ENCODE assay signal across 9 cellular contexts in genomic region chr16:89685916-89686315, GRCh38. TPM values are rescaled to one million over a fixed set of nuclear protein-coding genes. Genes with fewer than 3 reads are reported as not detected.
DNase-seq lines count a peak whose midpoint lies in the region; ATAC-seq and TF ChIP-seq lines count a peak whose summit lies in the region.
"Had no signal": no experiment of that assay in that cellular context is flagged by ENCODE, and none has a peak within 500 bp of the region (broad histone marks: within the 10 kb centered on the region; RNA-seq: fewer than 3 reads in every experiment).

No MANE protein-coding gene starts in this region.

- intact Hi-C loops in activated CD4-positive, alpha-beta memory T cell treated with anti-CD3 and anti-CD28 coated beads for 36 hours (cut with micrococcal nuclease), result loop anchor here (1.0 kb wide), 3 partner anchors 14 to 126 kb away; partner anchors contain the start of gene RPL13
- intact Hi-C loops in adrenal gland (cut with DNase I), result no loop called here

- H3K4me1 Mint-ChIP-seq in activated CD4-positive, alpha-beta memory T cell treated with anti-CD3 and anti-CD28 coated beads, Interleukin-2, amount 10 ng/mL, durations not matched to agents 7 days and 5 days, result peaks cover 18% of the 10 kb centered on the region
- H3K4me1 Mint-ChIP-seq in activated CD4-positive, alpha-beta memory T cell treated with anti-CD3 and anti-CD28 coated beads for 36 hours (ENCODE audit: low read depth), result peaks cover 15% of the 10 kb centered on the region
- H3K4me1 Mint-ChIP-seq in glutamatergic neuron (ENCODE audit: low read depth, unreplicated experiment), result peaks cover 5% of the 10 kb centered on the region

- no peaks in the 10 kb centered on the region for H3K27me3 Mint-ChIP-seq in activated CD4-positive, alpha-beta memory T cell treated with anti-CD3 and anti-CD28 coated beads, Interleukin-2, amount 10 ng/mL, durations not matched to agents 7 days and 5 days
- no peaks in the 10 kb centered on the region for H3K27me3 Mint-ChIP-seq in activated CD4-positive, alpha-beta memory T cell treated with anti-CD3 and anti-CD28 coated beads for 36 hours
- H3K27me3 Mint-ChIP-seq in glutamatergic neuron (ENCODE audit: unreplicated experiment), result peaks cover 8% of the 10 kb centered on the region

- H3K27me3 ChIP-seq in adrenal gland, result no peaks in the 10 kb centered on the region

- H3K36me3 ChIP-seq in adrenal gland (replicated peaks in 1 of 2), result peaks cover 0 to 15% of the 10 kb centered on the region in 2 donors

- peaks cover 8 to 10% of the 10 kb centered on the region in 2 donors for H3K4me1 ChIP-seq in adrenal gland (replicated peaks in 1 of 2)

- no peak overlapping the region for H3K27ac Mint-ChIP-seq in activated CD4-positive, alpha-beta memory T cell treated with anti-CD3 and anti-CD28 coated beads, Interleukin-2, amount 10 ng/mL, durations not matched to agents 7 days and 5 days
- no peak overlapping the region for H3K27ac Mint-ChIP-seq in activated CD4-positive, alpha-beta memory T cell treated with anti-CD3 and anti-CD28 coated beads for 36 hours
- H3K27ac Mint-ChIP-seq in glutamatergic neuron (ENCODE audit: unreplicated experiment), result no peak overlapping the region

- POLR2A ChIA-PET in activated CD4-positive, alpha-beta memory T cell treated with anti-CD3 and anti-CD28 coated beads, Interleukin-2, amount 10 ng/mL, durations not matched to agents 7 days and 5 days (lab: Charles Lee), result interaction anchor here (0.9 to 2.9 kb wide), 9 partner anchors 12 to 188 kb away, joined by 3 to 36 read pairs (median 4); partner anchors contain the start of genes CHMP1A, SPATA2L, SPATA33 and TCF25
- POLR2A ChIA-PET in activated CD4-positive, alpha-beta memory T cell treated with anti-CD3 and anti-CD28 coated beads for 36 hours (lab: Charles Lee), result interaction anchor here (1.5 to 2.1 kb wide), 2 partner anchors 15 to 38 kb away, joined by 3 to 12 read pairs; partner anchors contain the start of gene SPATA2L

- H3K9me3 Mint-ChIP-seq in activated CD4-positive, alpha-beta memory T cell treated with anti-CD3 and anti-CD28 coated beads, Interleukin-2, amount 10 ng/mL, durations not matched to agents 7 days and 5 days, result peaks cover 3% of the 10 kb centered on the region
- no peaks in the 10 kb centered on the region for H3K9me3 Mint-ChIP-seq in activated CD4-positive, alpha-beta memory T cell treated with anti-CD3 and anti-CD28 coated beads for 36 hours
- peaks cover 9% of the 10 kb centered on the region for H3K9me3 Mint-ChIP-seq in glutamatergic neuron (ENCODE audit: unreplicated experiment)

- H3K27ac ChIP-seq in adrenal gland, result no peak overlapping the region

- 83 to 100% (median 93%) methylated on average over 1 of the region's 1 CpG for WGBS in adrenal gland, 4 donors

- TF ChIP-seq CTCF in glutamatergic neuron (IDR thresholded peaks at IDR 0.05; ENCODE audit: partially characterized antibody, unreplicated experiment), result no peak
- no peak for TF ChIP-seq CTCF in adrenal gland (IDR thresholded peaks at IDR 0.05)

- no peak overlapping the region for H3K4me3 ChIP-seq in adrenal gland

- no peak for DNase-seq in activated CD4-positive, alpha-beta memory T cell treated with anti-CD3 and anti-CD28 coated beads, Interleukin-2, amount 10 ng/mL, durations not matched to agents 7 days and 5 days
- DNase-seq in activated CD4-positive, alpha-beta memory T cell treated with anti-CD3 and anti-CD28 coated beads for 36 hours, result no peak
- DNase-seq in SK-N-DZ (ENCODE audit: low spot score), result peak; percentile 33
- DNase-seq in glutamatergic neuron, result no peak
- peak; percentile 3 for DNase-seq in stimulated activated naive CD8-positive, alpha-beta T cell treated with anti-CD3 and anti-CD28 coated beads, Interleukin-15, Interleukin-2, amounts not matched to agents 100 U/mL and 50 U/mL, for 24 hours
- DNase-seq in occipital lobe (lab: John Stamatoyannopoulos, UW), result no peak
- no peak for DNase-seq in adrenal gland
- DNase-seq: SIG-M5 had no signal

- H3K4me3 Mint-ChIP-seq in activated CD4-positive, alpha-beta memory T cell treated with anti-CD3 and anti-CD28 coated beads, Interleukin-2, amount 10 ng/mL, durations not matched to agents 7 days and 5 days, result peak overlapping the region; percentile 58
- H3K4me3 Mint-ChIP-seq in activated CD4-positive, alpha-beta memory T cell treated with anti-CD3 and anti-CD28 coated beads for 36 hours, result no peak overlapping the region
- H3K4me3 Mint-ChIP-seq in glutamatergic neuron (ENCODE audit: unreplicated experiment), result peak overlapping the region; percentile 52

- no peaks in the 10 kb centered on the region for H3K9me3 ChIP-seq in adrenal gland (replicated peaks in 1 of 3)

- H3K36me3 Mint-ChIP-seq in activated CD4-positive, alpha-beta memory T cell treated with anti-CD3 and anti-CD28 coated beads, Interleukin-2, amount 10 ng/mL, durations not matched to agents 7 days and 5 days (ENCODE audit: low read depth), result peaks cover 14% of the 10 kb centered on the region
- H3K36me3 Mint-ChIP-seq in activated CD4-positive, alpha-beta memory T cell treated with anti-CD3 and anti-CD28 coated beads for 36 hours, result peaks cover 10% of the 10 kb centered on the region
- peaks cover 11% of the 10 kb centered on the region for H3K36me3 Mint-ChIP-seq in glutamatergic neuron (ENCODE audit: unreplicated experiment)

- ATAC-seq in stimulated activated naive CD8-positive, alpha-beta T cell treated with anti-CD3 and anti-CD28 coated beads, Interleukin-15, Interleukin-2, amounts not matched to agents 100 U/mL and 50 U/mL, for 24 hours, result no peak
- ATAC-seq in HG03571 (IDR thresholded peaks at IDR 0.05; ENCODE audit: unreplicated experiment), result no peak

- CTCF ChIA-PET in activated CD4-positive, alpha-beta memory T cell treated with anti-CD3 and anti-CD28 coated beads, Interleukin-2, amount 10 ng/mL, durations not matched to agents 7 days and 5 days (lab: Charles Lee), result interaction anchor here (3.6 kb wide), 1 partner anchor 14 kb away, joined by 26 read pairs; no protein-coding TSS in a partner anchor
- CTCF ChIA-PET in activated CD4-positive, alpha-beta memory T cell treated with anti-CD3 and anti-CD28 coated beads for 36 hours (lab: Charles Lee), result interaction anchor here (1.1 to 2.6 kb wide), 3 partner anchors 14 to 175 kb away, joined by 3 to 31 read pairs (median 14); partner anchors contain the start of gene SPATA2L

- no peak for TF ChIP-seq POLR2A in adrenal gland (IDR thresholded peaks at IDR 0.05)

RNA-seq across cellular contexts. Expression of gene CDK10, which starts 0.6 kb away (rescaled TPM):
- total RNA-seq in activated CD4-positive, alpha-beta memory T cell treated with anti-CD3 and anti-CD28 coated beads, Interleukin-2, amount 10 ng/mL, durations not matched to agents 7 days and 5 days, result 10 to 100 TPM; 73.2 to 74.0 TPM
- 10 to 100 TPM; 90.0 to 92.4 TPM for total RNA-seq in activated CD4-positive, alpha-beta memory T cell treated with anti-CD3 and anti-CD28 coated beads for 36 hours
- polyA plus RNA-seq in SK-N-DZ (2014; cell fraction: cytosol; rRNA removed), result 101 and 107 TPM in 2 replicates
- polyA plus RNA-seq in SK-N-DZ (2014; cell fraction: nucleus; rRNA removed), result 895 and 969 TPM in 2 replicates
- total RNA-seq in glutamatergic neuron (ENCODE audit: unreplicated experiment) (56.9 TPM), occipital lobe (22.9 TPM), adrenal gland (100 to 1,000 TPM in 1 of 8 donors, 10 to 100 TPM in 7; 31.5 to 127 (median 58.2) TPM)
- polyA plus RNA-seq in adrenal gland, result 100 to 1,000 TPM in 2 of 3 donors, 10 to 100 TPM in 1; 29.5 to 289 (median 159) TPM

RNA-seq across cellular contexts. Expression of gene SPATA2L, which starts 15.6 kb away (rescaled TPM):
- 10 to 100 TPM in 1 of 2 experiments, 1 to 10 TPM in 1; 9.4 to 10.0 TPM for total RNA-seq in activated CD4-positive, alpha-beta memory T cell treated with anti-CD3 and anti-CD28 coated beads, Interleukin-2, amount 10 ng/mL, durations not matched to agents 7 days and 5 days
- 1 to 10 TPM; 6.8 to 7.6 TPM for total RNA-seq in activated CD4-positive, alpha-beta memory T cell treated with anti-CD3 and anti-CD28 coated beads for 36 hours
- 12.8 and 13.3 TPM in 2 replicates for polyA plus RNA-seq in SK-N-DZ (2014; cell fraction: cytosol; rRNA removed)
- polyA plus RNA-seq in SK-N-DZ (2014; cell fraction: nucleus; rRNA removed), result 7.8 and 12.7 TPM in 2 replicates
- 18.6 TPM for total RNA-seq in glutamatergic neuron (ENCODE audit: unreplicated experiment)
- 12.5 TPM for total RNA-seq in occipital lobe
- total RNA-seq in adrenal gland, result 10 to 100 TPM in 5 of 8 donors, 1 to 10 TPM in 3; 5.1 to 29.4 (median 11.2) TPM
- polyA plus RNA-seq in adrenal gland, result 10 to 100 TPM in 2 of 3 donors, under 1 TPM in 1; 0.20 to 17.5 (median 17.4) TPM

RNA-seq across cellular contexts. Expression of gene SPATA33, which starts 28.3 kb away (rescaled TPM):
- 1 to 10 TPM; 8.1 to 9.2 TPM for total RNA-seq in activated CD4-positive, alpha-beta memory T cell treated with anti-CD3 and anti-CD28 coated beads, Interleukin-2, amount 10 ng/mL, durations not matched to agents 7 days and 5 days
- total RNA-seq in activated CD4-positive, alpha-beta memory T cell treated with anti-CD3 and anti-CD28 coated beads for 36 hours, result 10 to 100 TPM in 1 of 2 experiments, 1 to 10 TPM in 1; 7.1 to 10.1 TPM
- 14.5 and 21.9 TPM in 2 replicates for polyA plus RNA-seq in SK-N-DZ (2014; cell fraction: cytosol; rRNA removed)
- polyA plus RNA-seq in SK-N-DZ (2014; cell fraction: nucleus; rRNA removed), result 18.1 and 19.8 TPM in 2 replicates
- total RNA-seq in glutamatergic neuron (ENCODE audit: unreplicated experiment), result 18.0 TPM
- total RNA-seq in occipital lobe, result 4.8 TPM
- total RNA-seq in adrenal gland, result 1 to 10 TPM; 1.9 to 7.5 (median 3.7) TPM
- polyA plus RNA-seq in adrenal gland, result 10 to 100 TPM in 1 of 3 donors, 1 to 10 TPM in 2; 5.1 to 13.5 (median 6.5) TPM

RNA-seq across cellular contexts. Expression of gene CHMP1A, which starts 28.4 kb away (rescaled TPM):
- 100 to 1,000 TPM in 1 of 2 experiments, 10 to 100 TPM in 1; 93.8 to 102 TPM for total RNA-seq in activated CD4-positive, alpha-beta memory T cell treated with anti-CD3 and anti-CD28 coated beads, Interleukin-2, amount 10 ng/mL, durations not matched to agents 7 days and 5 days
- total RNA-seq in activated CD4-positive, alpha-beta memory T cell treated with anti-CD3 and anti-CD28 coated beads for 36 hours, result 10 to 100 TPM; 74.6 to 76.3 TPM
- polyA plus RNA-seq in SK-N-DZ (2014; cell fraction: cytosol; rRNA removed), result 119 and 120 TPM in 2 replicates
- 140 and 162 TPM in 2 replicates for polyA plus RNA-seq in SK-N-DZ (2014; cell fraction: nucleus; rRNA removed)
- 96.3 TPM for total RNA-seq in glutamatergic neuron (ENCODE audit: unreplicated experiment)
- total RNA-seq in occipital lobe, result 66.4 TPM
- 10 to 100 TPM; 61.0 to 100.0 (median 64.6) TPM for total RNA-seq in adrenal gland
- polyA plus RNA-seq in adrenal gland, result 10 to 100 TPM; 32.5 to 91.5 (median 79.0) TPM

RNA-seq across cellular contexts. Expression of gene VPS9D1, which starts 34.8 kb away (rescaled TPM):
- 1 to 10 TPM; 7.0 to 7.8 TPM for total RNA-seq in activated CD4-positive, alpha-beta memory T cell treated with anti-CD3 and anti-CD28 coated beads, Interleukin-2, amount 10 ng/mL, durations not matched to agents 7 days and 5 days
- 1 to 10 TPM; 2.9 to 3.2 TPM for total RNA-seq in activated CD4-positive, alpha-beta memory T cell treated with anti-CD3 and anti-CD28 coated beads for 36 hours
- 5.7 and 8.8 TPM in 2 replicates for polyA plus RNA-seq in SK-N-DZ (2014; cell fraction: cytosol; rRNA removed)
- 26.0 and 40.7 TPM in 2 replicates for polyA plus RNA-seq in SK-N-DZ (2014; cell fraction: nucleus; rRNA removed)
- total RNA-seq in glutamatergic neuron (ENCODE audit: unreplicated experiment) (19.5 TPM), occipital lobe (9.7 TPM), adrenal gland (10 to 100 TPM; 13.9 to 39.5 (median 23.2) TPM)
- 100 to 1,000 TPM in 1 of 3 donors, 10 to 100 TPM in 1, 1 to 10 TPM in 1; 3.9 to 102 (median 62.3) TPM for polyA plus RNA-seq in adrenal gland

Comparison
In these comparisons a context has a peak if more than half of its experiments do, and no peak if none do; other contexts are left out.
1. DNase-seq: peak in SK-N-DZ (single experiment) and stimulated activated naive CD8-positive, alpha-beta T cell treated with anti-CD3 and anti-CD28 coated beads, Interleukin-15, Interleukin-2, amounts not matched to agents 100 U/mL and 50 U/mL, for 24 hours (single experiment); none in activated CD4-positive, alpha-beta memory T cell treated with anti-CD3 and anti-CD28 coated beads, Interleukin-2, amount 10 ng/mL, durations not matched to agents 7 days and 5 days (single experiment), activated CD4-positive, alpha-beta memory T cell treated with anti-CD3 and anti-CD28 coated beads for 36 hours (single experiment), glutamatergic neuron (single experiment), occipital lobe (single experiment) and adrenal gland (0 of 7).